Comparison of ENCODE assay signal across 9 cellular contexts in the genomic region with DNA sequence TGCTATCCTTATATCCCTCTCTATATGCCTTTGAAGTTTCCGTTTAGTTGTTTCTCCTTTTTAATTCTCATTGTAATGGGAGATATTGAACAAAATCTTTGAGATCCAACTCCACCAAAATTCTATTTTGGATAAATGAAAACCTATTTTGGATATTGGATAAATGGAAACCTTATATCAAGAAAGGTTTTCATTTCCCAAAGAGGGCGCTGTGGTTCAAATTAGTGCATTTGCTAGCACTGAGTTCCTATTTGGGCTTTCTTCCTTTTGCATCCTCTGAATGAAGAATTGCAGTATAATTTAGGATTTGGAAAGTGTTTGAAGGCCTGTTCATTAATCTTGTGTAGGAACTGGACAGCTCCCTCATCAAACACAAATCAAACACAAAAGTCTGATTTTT.
DNase-seq lines count a peak whose midpoint lies in the region; ATAC-seq and TF ChIP-seq lines count a peak whose summit lies in the region.
"Had no signal": no experiment of that assay in that cellular context is flagged by ENCODE, and none has a peak within 500 bp of the region (broad histone marks: within the 10 kb centered on the region; RNA-seq: fewer than 3 reads in every experiment).

No MANE protein-coding gene starts in this region.

- no peaks in the 10 kb centered on the region for H3K4me1 ChIP-seq in breast epithelium
- H3K4me1 ChIP-seq in OCI-LY1 (ENCODE audit: insufficient read depth, low read length, severe bottlenecking): no peaks in the 10 kb centered on the region
- peaks cover 0 to 3% (median 0%) of the 10 kb centered on the region in 4 donors for H3K4me1 ChIP-seq in esophagus muscularis mucosa
- no peaks in the 10 kb centered on the region for H3K4me1 ChIP-seq in upper lobe of right lung

- BruUV-seq in MCF 10A (replicated peaks; lab: Mats Ljungman, UMichigan): no TSS peak

- no peak overlapping the region for H3K4me3 Mint-ChIP-seq in MCF 10A (ENCODE audit: unreplicated experiment)

- 51% methylated on average over 2 of the region's 2 CpGs for WGBS in esophagus muscularis mucosa

- H3K27me3 ChIP-seq in breast epithelium (no peaks in the 10 kb centered on the region), OCI-LY1 (ENCODE audit: insufficient read depth, low read length) (peaks cover 3% of the 10 kb centered on the region; the same call in 1 of the 2 replicates), esophagus muscularis mucosa (no peaks in the 10 kb centered on the region), upper lobe of right lung (no peaks in the 10 kb centered on the region)

- POLR2A ChIA-PET in MCF 10A (lab: Yijun Ruan, JAX): interaction anchor here (0.6 to 0.9 kb wide), 2 partner anchors 65 to 192 kb away, joined by 3 read pairs; no protein-coding TSS in a partner anchor

- H3K27ac ChIP-seq in breast epithelium: no peak overlapping the region
- no peak overlapping the region for H3K27ac ChIP-seq in OCI-LY1 (ENCODE audit: low read depth, low read length, poor library complexity, severe bottlenecking)
- no peak overlapping the region for H3K27ac ChIP-seq in esophagus muscularis mucosa (replicated peaks in 1 of 4)
- H3K27ac ChIP-seq in upper lobe of right lung: no peak overlapping the region

- no peaks in the 10 kb centered on the region for H3K9me3 Mint-ChIP-seq in MCF 10A (ENCODE audit: unreplicated experiment)

- intact Hi-C loops in MCF 10A (cut with micrococcal nuclease) (no loop called here), breast epithelium (cut with DNase I; ENCODE audit: low total_unique reads) (no loop called here), esophagus muscularis mucosa (cut with DNase I) (no loop called here), upper lobe of right lung (cut with DNase I) (no loop called here)

- H2AFZ ChIP-seq in OCI-LY1 (ENCODE audit: low read length): no peak overlapping the region

- ATAC-seq in upper lobe of right lung (no peak), GM21381 (IDR thresholded peaks at IDR 0.05; ENCODE audit: unreplicated experiment) (no peak), GM19328 (IDR thresholded peaks at IDR 0.05; ENCODE audit: unreplicated experiment) (no peak)

- TF ChIP-seq POLR2A in breast epithelium (IDR thresholded peaks at IDR 0.05): no peak
- no peak for TF ChIP-seq POLR2A in esophagus muscularis mucosa (IDR thresholded peaks at IDR 0.05; ENCODE audit: low read depth)

- no peaks in the 10 kb centered on the region for H4K20me1 ChIP-seq in OCI-LY1 (ENCODE audit: insufficient read depth, low read length)

- H3K9me2 ChIP-seq in OCI-LY1 (ENCODE audit: low read depth, low read length): 0 out of 2 replicates have a peak, but pooled peaks cover 4% of the 10 kb centered on the region

- H3K9me3 ChIP-seq in breast epithelium (no peaks in the 10 kb centered on the region), OCI-LY1 (ENCODE audit: low read length) (no peaks in the 10 kb centered on the region), esophagus muscularis mucosa (peaks cover 0 to 2% (median 0%) of the 10 kb centered on the region in 4 donors), upper lobe of right lung (no peaks in the 10 kb centered on the region)

- no peaks in the 10 kb centered on the region for H3K79me2 ChIP-seq in OCI-LY1 (ENCODE audit: insufficient read depth, low read length)

- H3K9ac ChIP-seq in OCI-LY1 (ENCODE audit: low read length): no peak overlapping the region

- TF ChIP-seq EP300 in esophagus muscularis mucosa (IDR thresholded peaks at IDR 0.05): no peak

- no peaks in the 10 kb centered on the region for H3K4me1 Mint-ChIP-seq in MCF 10A (ENCODE audit: insufficient read depth, unreplicated experiment)

- no peaks in the 10 kb centered on the region for H3F3A ChIP-seq in OCI-LY1 (ENCODE audit: insufficient read depth, low read length)

- CTCF ChIA-PET in MCF 10A (lab: Yijun Ruan, JAX): interaction anchor here (0.7 to 1.0 kb wide), 2 partner anchors 9 to 662 kb away, joined by 3 read pairs; no protein-coding TSS in a partner anchor

- H3K36me3 ChIP-seq in breast epithelium (no peaks in the 10 kb centered on the region), OCI-LY1 (ENCODE audit: insufficient read depth, low read length) (no peaks in the 10 kb centered on the region), esophagus muscularis mucosa (no peaks in the 10 kb centered on the region), upper lobe of right lung (no peaks in the 10 kb centered on the region)

- TF ChIP-seq CTCF in MCF 10A (IDR thresholded peaks at IDR 0.05; ENCODE audit: unreplicated experiment) (peak; percentile 46), breast epithelium (IDR thresholded peaks at IDR 0.05) (no peak), OCI-LY1 (IDR thresholded peaks at IDR 0.05; ENCODE audit: low read length) (peak; percentile 95), esophagus muscularis mucosa (IDR thresholded peaks at IDR 0.05) (peak; percentile 4 to 35 (median 22)), upper lobe of right lung (IDR thresholded peaks at IDR 0.05) (peak; percentile 38)

- no peaks in the 10 kb centered on the region for H3K36me3 Mint-ChIP-seq in MCF 10A (ENCODE audit: insufficient read depth, unreplicated experiment)

- DNase-seq in MCF 10A (ENCODE audit: unreplicated experiment): peak; percentile 61
- no peak for DNase-seq in breast epithelium (ENCODE audit: low spot score in 2 of 2)
- DNase-seq in esophagus muscularis mucosa (ENCODE audit: extremely low spot score): no peak
- no peak for DNase-seq in upper lobe of right lung
- no peak for DNase-seq in activated gamma-delta T cell (lab: John Stamatoyannopoulos, UW)
- DNase-seq: activated CD4-positive, alpha-beta T cell treated with anti-CD3 and anti-CD28 coated beads, Interleukin-2, amount 50 U/mL, for 1 hour had no signal

- H3K4me3 ChIP-seq in breast epithelium: no peak overlapping the region
- no peak overlapping the region for H3K4me3 ChIP-seq in OCI-LY1 (ENCODE audit: low read depth, low read length, poor library complexity, severe bottlenecking)
- no peak overlapping the region for H3K4me3 ChIP-seq in esophagus muscularis mucosa
- H3K4me3 ChIP-seq in upper lobe of right lung: no peak overlapping the region

- no peak overlapping the region for H3K4me2 ChIP-seq in OCI-LY1 (ENCODE audit: low read length)

- no peaks in the 10 kb centered on the region for H3K27me3 Mint-ChIP-seq in MCF 10A (ENCODE audit: insufficient read depth, unreplicated experiment)

- no peak overlapping the region for H3K27ac Mint-ChIP-seq in MCF 10A (ENCODE audit: low read depth, unreplicated experiment)

Comparison
In these comparisons a context has a peak if more than half of its experiments do, and no peak if none do; other contexts are left out.
1. CTCF ChIP-seq: peak in MCF 10A (single experiment), OCI-LY1 (single experiment), esophagus muscularis mucosa (3 of 3) and upper lobe of right lung (single experiment); none in breast epithelium (0 of 3).